In the genomic region with DNA sequence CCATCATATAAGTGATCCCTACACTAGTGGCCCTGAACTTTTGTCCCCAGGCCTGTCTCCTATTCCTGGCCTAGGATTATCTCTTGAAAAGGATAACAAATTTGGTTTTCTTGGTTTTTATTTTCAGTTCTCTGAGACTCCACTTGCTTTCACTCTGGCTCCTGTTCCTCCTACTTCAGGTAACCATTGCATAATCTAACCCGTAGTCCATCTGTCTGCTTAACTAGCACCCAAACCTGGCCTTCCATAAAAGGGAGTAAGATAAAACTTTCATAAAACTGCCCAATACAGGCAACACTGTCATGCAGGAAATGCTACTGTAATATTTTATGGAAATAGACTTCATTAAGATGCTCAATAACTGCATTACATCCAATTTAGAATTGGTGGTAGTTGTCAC, we compare ENCODE assay signal across 31 cellular contexts.
"Had no signal": no experiment of that assay in that cellular context is flagged by ENCODE, and none has a peak within 500 bp of the region (broad histone marks: within the 10 kb centered on the region; RNA-seq: fewer than 3 reads in every experiment).

No MANE protein-coding gene starts in this region.

- H3K27ac ChIP-seq: adrenal gland, body of pancreas, breast epithelium, cardiac muscle cell, colonic mucosa, esophagus muscularis mucosa, foreskin keratinocyte, gastrocnemius medialis, heart left ventricle had no signal

- ATAC-seq: activated CD4-positive, alpha-beta T cell treated with anti-CD3 and anti-CD28 coated beads for 36 hours; activated CD8-positive, alpha-beta memory T cell treated with anti-CD3 and anti-CD28 coated beads, Interleukin-2, amount 10 ng/mL, durations not matched to agents 7 days and 5 days; activated CD8-positive, alpha-beta T cell treated with anti-CD3 and anti-CD28 coated beads, Interleukin-2, amount 10 ng/mL, durations not matched to agents 7 days and 5 days; activated naive CD8-positive, alpha-beta T cell treated with anti-CD3 and anti-CD28 coated beads, Interleukin-2, amount 50 U/mL, for 24 hours; body of pancreas; foreskin keratinocyte; gastrocnemius medialis; heart left ventricle had no signal

- H3K9me3 ChIP-seq: adrenal gland, body of pancreas, breast epithelium, colonic mucosa, esophagus muscularis mucosa, gastrocnemius medialis, heart left ventricle had no signal

- H3K36me3 ChIP-seq: adrenal gland, breast epithelium, cardiac muscle cell, colonic mucosa, esophagus muscularis mucosa, gastrocnemius medialis, heart left ventricle had no signal

- DNase-seq: activated CD4-positive, alpha-beta memory T cell treated with anti-CD3 and anti-CD28 coated beads for 36 hours; activated CD4-positive, alpha-beta T cell treated with anti-CD3 and anti-CD28 coated beads for 36 hours; activated CD4-positive, alpha-beta T cell treated with anti-CD3 and anti-CD28 coated beads, Interleukin-2, amount 10 ng/mL, durations not matched to agents 24 days and 14 days; activated CD4-positive, CD25-positive, alpha-beta regulatory T cell; activated CD4-positive, CD25-positive, alpha-beta regulatory T cell treated with anti-CD3 and anti-CD28 coated beads, Interleukin-2, amount 50 U/mL, for 72 hours; activated CD8-positive, alpha-beta memory T cell treated with anti-CD3 and anti-CD28 coated beads, Interleukin-2, amount 10 ng/mL, durations not matched to agents 7 days and 5 days; activated CD8-positive, alpha-beta memory T cell treated with anti-CD3 and anti-CD28 coated beads, Interleukin-2, amount 50 U/mL, for 4 hours; activated CD8-positive, alpha-beta T cell treated with anti-CD3 and anti-CD28 coated beads, Interleukin-2, amount 10 ng/mL, durations not matched to agents 7 days and 5 days; activated effector memory CD4-positive, alpha-beta T cell treated with anti-CD3 and anti-CD28 coated beads, Interleukin-2, amount 50 U/mL, for 16 hours; activated naive CD4-positive, alpha-beta T cell treated with anti-CD3 and anti-CD28 coated beads for 36 hours; activated naive CD8-positive, alpha-beta T cell treated with anti-CD3 and anti-CD28 coated beads for 36 hours; activated naive CD8-positive, alpha-beta T cell treated with anti-CD3 and anti-CD28 coated beads, Interleukin-2, amount 50 U/mL, for 24 hours; activated T-cell treated with anti-CD3 and anti-CD28 coated beads, Interleukin-2, amount 50 U/mL, for 1 hour; activated T-cell treated with anti-CD3 and anti-CD28 coated beads, Interleukin-2, amount 50 U/mL, for 48 hours; adrenal gland; amygdala; aorta; body of pancreas; central memory CD4-positive, alpha-beta T cell; cerebellar nuclear complex; colonic mucosa; effector memory CD4-positive, alpha-beta T cell; erythroblast; foreskin keratinocyte; gastrocnemius medialis; glutamatergic neuron; heart left ventricle; T-helper 2 cell had no signal

- H3K4me1 ChIP-seq: adrenal gland, body of pancreas, breast epithelium, colonic mucosa, esophagus muscularis mucosa, foreskin keratinocyte, gastrocnemius medialis, heart left ventricle had no signal

- H3K27me3 ChIP-seq: adrenal gland, body of pancreas, breast epithelium, cardiac muscle cell, colonic mucosa, esophagus muscularis mucosa, foreskin keratinocyte, gastrocnemius medialis, heart left ventricle had no signal

- H3K4me3 ChIP-seq: adrenal gland, body of pancreas, breast epithelium, cardiac muscle cell, colonic mucosa, esophagus muscularis mucosa, gastrocnemius medialis, heart left ventricle had no signal
